In genomic region chr1:155130272-155131006, GRCh38 we compare ENCODE assay signal across 10 cellular contexts. TPM values are rescaled to one million over a fixed set of nuclear protein-coding genes. Genes with fewer than 3 reads are reported as not detected.
A peak's percentile ranks its signal among the peaks of the same experiment; 100 is the strongest.
DNase-seq lines count a peak whose midpoint lies in the region; ATAC-seq, FAIRE-seq and TF ChIP-seq lines count a peak whose summit lies in the region.
"Had no signal": no experiment of that assay in that cellular context is flagged by ENCODE, and none has a peak within 500 bp of the region (broad histone marks: within the 10 kb centered on the region; RNA-seq: fewer than 3 reads in every experiment).

No MANE protein-coding gene starts in this region.

- H4K91ac ChIP-seq in IMR-90 (ENCODE audit: insufficient read depth, low read depth, low read length): no peak overlapping the region

- no peak overlapping the region for H2BK5ac ChIP-seq in IMR-90 (ENCODE audit: low read depth, low read length, poor library complexity, severe bottlenecking)

- no peak overlapping the region for H3K27ac Mint-ChIP-seq in astrocyte (ENCODE audit: unreplicated experiment)

- intact Hi-C loops in IMR-90 (cut with micrococcal nuclease): no loop called here

- H2BK120ac ChIP-seq in IMR-90 (ENCODE audit: low read depth, low read length): no peak overlapping the region

- H3K4me1 Mint-ChIP-seq in astrocyte (ENCODE audit: low read depth, unreplicated experiment): peaks cover 43% of the 10 kb centered on the region

- BruUV-seq in IMR-90 (replicated peaks; lab: Mats Ljungman, UMichigan): no TSS peak

- H2AK9ac ChIP-seq in IMR-90 (replicated peaks; ENCODE audit: low read depth, low read length, poor library complexity): peak overlapping the region; percentile 84

- no peak for TF ChIP-seq RAD21 in IMR-90 (IDR thresholded peaks at IDR 0.05; ENCODE audit: low read length)

- H3K9me1 ChIP-seq in IMR-90 (ENCODE audit: insufficient read depth, low read length): peaks cover 16% of the 10 kb centered on the region; the same call in 1 of the 2 replicates
- H3K9me1 ChIP-seq in keratinocyte (ENCODE audit: control insufficient read depth, extremely low read depth, insufficient read depth, low read length): peaks cover 5% of the 10 kb centered on the region

- H3K18ac ChIP-seq in IMR-90 (ENCODE audit: low read depth, low read length): no peak overlapping the region

- FAIRE-seq in astrocyte (lab: Jason Lieb, UNC) (no peak), keratinocyte (lab: Jason Lieb, UNC) (no peak), small intestine (lab: Jason Lieb, UNC) (no peak), H54 (lab: Jason Lieb, UNC) (no peak)

- CTCF ChIA-PET in IMR-90 (lab: Yijun Ruan, JAX): interaction anchor here (0.5 kb wide), 1 partner anchor 16 kb away, joined by 7 read pairs; no protein-coding TSS in a partner anchor

- no peak overlapping the region for H3K4me3 ChIP-seq in IMR-90 (ENCODE audit: insufficient read depth, low read depth, low read length)
- H3K4me3 ChIP-seq in astrocyte (ENCODE audit: insufficient read depth, low read depth, low read length): no peak overlapping the region
- H3K4me3 ChIP-seq in keratinocyte (ENCODE audit: control insufficient read depth in 2 of 3, extremely low read depth in 1 of 3, insufficient read depth in 2 of 3, low read depth in 1 of 3, low read length in 3 of 3): peak overlapping the region; percentile 88 to 94 (median 89)
- peak overlapping the region; percentile 16 to 93 for H3K4me3 ChIP-seq in small intestine (ENCODE audit: low read depth in 1 of 2, low read length in 2 of 2)

- peak overlapping the region; percentile 51; the same call in 1 of the 2 replicates for H3K23ac ChIP-seq in IMR-90 (ENCODE audit: low read depth, low read length)

- ATAC-seq in IMR-90 (ENCODE audit: low read depth) (no peak), HG03354 (IDR thresholded peaks at IDR 0.05; ENCODE audit: poor library complexity, severe bottlenecking, unreplicated experiment) (no peak)

- H3K4me1 ChIP-seq in IMR-90 (ENCODE audit: control insufficient read depth, insufficient read depth, low read length): peaks cover 25% of the 10 kb centered on the region
- H3K4me1 ChIP-seq in astrocyte (ENCODE audit: insufficient read depth, low read length): peaks cover 50% of the 10 kb centered on the region
- H3K4me1 ChIP-seq in keratinocyte (ENCODE audit: control insufficient read depth, extremely low read depth, insufficient read depth, low read length): peaks cover 60% of the 10 kb centered on the region
- no peaks in the 10 kb centered on the region for H3K4me1 ChIP-seq in small intestine (ENCODE audit: control insufficient read depth in 2 of 2, insufficient read depth in 1 of 2, low read depth in 1 of 2, low read length in 1 of 2)

- TF ChIP-seq POLR2A in IMR-90 (IDR thresholded peaks at IDR 0.05; ENCODE audit: low read depth, low read length) (no peak), H54 (IDR thresholded peaks at IDR 0.05; ENCODE audit: low read depth, low read length) (no peak)

- DNase-seq in IMR-90 (no peak), astrocyte (ENCODE audit: low read depth) (no peak), keratinocyte (ENCODE audit: low read depth, low spot score) (no peak), small intestine (peak; percentile 23), NCI-H510A (lab: John Stamatoyannopoulos, UW) (no peak), H54 (ENCODE audit: insufficient read length, low spot score) (no peak), SIG-M5 treated with dmso at 0.1 percent for 504 hours (lab: John Stamatoyannopoulos, UW; ENCODE audit: unreplicated experiment) (no peak)
- DNase-seq: GDM1; stimulated activated CD4-positive, alpha-beta T cell treated with anti-CD3 and anti-CD28 coated beads, Interleukin-4, amount 100 ng/mL, for 4 hours had no signal

- no peak overlapping the region; the same call in 1 of the 2 replicates for H3K4me2 ChIP-seq in IMR-90 (ENCODE audit: low read depth, low read length)
- peak overlapping the region; percentile 90 for H3K4me2 ChIP-seq in astrocyte (ENCODE audit: low read length)
- peak overlapping the region; percentile 98 for H3K4me2 ChIP-seq in keratinocyte (ENCODE audit: control insufficient read depth, extremely low read depth, insufficient read depth, low read depth, low read length)

- H3K4me3 Mint-ChIP-seq in astrocyte (ENCODE audit: unreplicated experiment): peak overlapping the region; percentile 78

- no peaks in the 10 kb centered on the region for H3K9me3 Mint-ChIP-seq in astrocyte (ENCODE audit: unreplicated experiment)

- H2BK20ac ChIP-seq in IMR-90 (ENCODE audit: low read depth, low read length): no peak overlapping the region

- in situ Hi-C loops in IMR-90 (cut with MboI; ENCODE audit: low sequenced_read_pairs): no loop called here

- peaks cover 8% of the 10 kb centered on the region for H3K36me3 Mint-ChIP-seq in astrocyte (ENCODE audit: low read depth, unreplicated experiment)

- H3K79me1 ChIP-seq in IMR-90 (ENCODE audit: low read depth in 1 of 2, low read length in 2 of 2): peaks cover 0 to 5% of the 10 kb centered on the region in 2 experiments; a peak in 1 of 4 replicates

- no peaks in the 10 kb centered on the region for H3K79me2 ChIP-seq in astrocyte (ENCODE audit: insufficient read depth, low read length)
- peaks cover 38% of the 10 kb centered on the region for H3K79me2 ChIP-seq in keratinocyte (ENCODE audit: control insufficient read depth, insufficient read depth, low read length)

- H4K20me1 ChIP-seq in IMR-90 (ENCODE audit: insufficient read depth, low read length) (peaks cover 2% of the 10 kb centered on the region; the same call in 1 of the 2 replicates), astrocyte (ENCODE audit: insufficient read depth, low read length) (no peaks in the 10 kb centered on the region), keratinocyte (ENCODE audit: control insufficient read depth, extremely low read depth, insufficient read depth, low read length) (no peaks in the 10 kb centered on the region)

- no peak overlapping the region for H3K14ac ChIP-seq in IMR-90 (replicated peaks; ENCODE audit: low read depth, low read length)

- H3K27ac ChIP-seq in IMR-90 (ENCODE audit: insufficient read depth, low read length) (no peak overlapping the region), astrocyte (ENCODE audit: low read depth, low read length) (no peak overlapping the region), keratinocyte (ENCODE audit: control insufficient read depth, insufficient read depth, low read length) (peak overlapping the region; percentile 99), small intestine (ENCODE audit: low read depth in 1 of 2, low read length in 1 of 2) (peak overlapping the region; percentile 79 to 100)

- no peak overlapping the region for H3K56ac ChIP-seq in IMR-90 (ENCODE audit: extremely low read depth, insufficient read depth, low read length)

- 19% methylated on average over 3 of the region's 6 CpGs; no CpG with 5 or more reads in 1 of the 2 experiments for WGBS in IMR-90 (ENCODE audit: extremely low coverage in 2 of 2, insufficient read length in 1 of 2), 2 experiments
- 3 to 26% (median 11%) methylated on average over 6 of the region's 6 CpGs for WGBS in small intestine, 3 donors

- H3K9me3 ChIP-seq in IMR-90 (ENCODE audit: control insufficient read depth, insufficient read depth, low read length) (no peaks in the 10 kb centered on the region), astrocyte (ENCODE audit: insufficient read depth, low read depth, low read length) (no peaks in the 10 kb centered on the region), keratinocyte (ENCODE audit: control insufficient read depth, low read depth, low read length) (no peaks in the 10 kb centered on the region), small intestine (ENCODE audit: control insufficient read depth, low read depth) (no peaks in the 10 kb centered on the region)

- no peak overlapping the region for H2AK5ac ChIP-seq in IMR-90 (ENCODE audit: low read depth, low read length)

- H3K4ac ChIP-seq in IMR-90 (ENCODE audit: low read depth, low read length): no peak overlapping the region

- no peak overlapping the region for H4K8ac ChIP-seq in IMR-90 (ENCODE audit: low read depth in 2 of 2, low read length in 2 of 2)

- H2BK15ac ChIP-seq in IMR-90 (ENCODE audit: low read depth, low read length): no peak overlapping the region

- H3K9ac ChIP-seq in IMR-90 (ENCODE audit: low read depth, low read length): no peak overlapping the region
- H3K9ac ChIP-seq in astrocyte (ENCODE audit: low read length): peak overlapping the region; percentile 77
- peak overlapping the region; percentile 96 for H3K9ac ChIP-seq in keratinocyte (ENCODE audit: control insufficient read depth, extremely low read depth, insufficient read depth, low read length)

- H3K27me3 ChIP-seq in IMR-90 (ENCODE audit: control insufficient read depth, insufficient read depth, low read length) (peaks cover 33% of the 10 kb centered on the region), astrocyte (ENCODE audit: insufficient read depth, low read length) (peaks cover 33% of the 10 kb centered on the region), keratinocyte (ENCODE audit: control insufficient read depth, extremely low read depth, insufficient read depth, low read length) (no peaks in the 10 kb centered on the region), small intestine (ENCODE audit: control insufficient read depth in 2 of 2, insufficient read depth in 2 of 2, low read length in 2 of 2) (no peaks in the 10 kb centered on the region)

- H4K5ac ChIP-seq in IMR-90 (ENCODE audit: low read depth, low read length): no peak overlapping the region

- TF ChIP-seq CTCF in IMR-90 (conservative IDR thresholded peaks at IDR 0.05; ENCODE audit: low read depth, low read length) (no peak), astrocyte (IDR thresholded peaks at IDR 0.05; ENCODE audit: insufficient read depth, low read depth, low read length) (no peak), keratinocyte (optimal IDR thresholded peaks at IDR 0.05 in 1 of 3, IDR thresholded peaks at IDR 0.05 in 1 of 3, conservative IDR thresholded peaks at IDR 0.05 in 1 of 3; ENCODE audit: extremely low read depth in 1 of 3, insufficient read depth in 2 of 3, low read length in 3 of 3) (no peak)

- H3K36me3 ChIP-seq in IMR-90 (ENCODE audit: control insufficient read depth, insufficient read depth, low read length) (peaks cover 6% of the 10 kb centered on the region), astrocyte (ENCODE audit: insufficient read depth, low read length) (no peaks in the 10 kb centered on the region), keratinocyte (ENCODE audit: control insufficient read depth in 2 of 2, extremely low read depth in 1 of 2, insufficient read depth in 2 of 2, low read length in 2 of 2) (peaks cover 22 to 34% of the 10 kb centered on the region in 2 experiments), small intestine (ENCODE audit: control insufficient read depth in 2 of 2, insufficient read depth in 2 of 2, low read length in 2 of 2) (peaks cover 0 to 6% of the 10 kb centered on the region in 2 donors)

- no peaks in the 10 kb centered on the region for H3K27me3 Mint-ChIP-seq in astrocyte (ENCODE audit: low read depth, unreplicated experiment)

- dilution Hi-C loops in IMR-90 (cut with HindIII; ENCODE audit: low sequenced_read_pairs, unreplicated experiment): no loop called here
- dilution Hi-C loops in keratinocyte (cut with MboI; ENCODE audit: extremely low pct_ligation_motif_present, low sequenced_read_pairs): no loop called here

- POLR2A ChIA-PET in IMR-90 (lab: Charles Lee; ENCODE audit: unreplicated experiment): interaction anchor here (0.6 kb wide), 1 partner anchor 8 kb away, joined by 10 read pairs; no protein-coding TSS in a partner anchor

- H2AFZ ChIP-seq in IMR-90 (replicated peaks; ENCODE audit: low read length, poor library complexity) (no peak overlapping the region), astrocyte (ENCODE audit: low read depth, low read length) (no peak overlapping the region), keratinocyte (ENCODE audit: control insufficient read depth, low read length) (no peak overlapping the region)

RNA-seq across cellular contexts. Expression of gene EFNA1, which starts 2.8 kb away (rescaled TPM):
- 0.28 and 0.90 TPM in 2 replicates for total RNA-seq in IMR-90 (2012; rRNA removed)
- 1.4 and 1.6 TPM in 2 replicates for polyA plus RNA-seq in IMR-90 (2012; rRNA removed)
- 0.63 and 1.4 TPM in 2 replicates for polyA plus RNA-seq in IMR-90 (2012; cell fraction: cytosol; rRNA removed)
- polyA plus RNA-seq in IMR-90 (2012; cell fraction: nucleus; rRNA removed; ENCODE audit: low replicate concordance): 2.6 and 4.4 TPM in 2 replicates
- total RNA-seq in astrocyte: 11.3 and 16.4 TPM in 2 replicates
- polyA plus RNA-seq in keratinocyte: 33.2 to 116 TPM (median 77.5 TPM) in 3 replicates
- 33.5 TPM for polyA plus RNA-seq in keratinocyte (2011; ENCODE audit: low read depth)
- 34.4 and 44.7 TPM in 2 replicates for polyA plus RNA-seq in keratinocyte (2011; cell fraction: cytosol; rRNA removed)
- polyA plus RNA-seq in keratinocyte (2011; cell fraction: nucleus; rRNA removed): 180 and 349 TPM in 2 replicates
- 22.9 and 134 TPM in 2 replicates for polyA plus RNA-seq in keratinocyte (2012; ENCODE audit: low replicate concordance)
- polyA minus RNA-seq in keratinocyte: 45.9 to 113 TPM (median 67.4 TPM) in 3 replicates
- 52.0 TPM for polyA minus RNA-seq in keratinocyte (2011; cell fraction: cytosol; rRNA and poly(A)+ RNA removed)
- 90.7 and 122 TPM in 2 replicates for polyA minus RNA-seq in keratinocyte (2011; cell fraction: nucleus; rRNA and poly(A)+ RNA removed)
- polyA plus RNA-seq in small intestine: 100 to 1,000 TPM in 2 of 3 donors, 10 to 100 TPM in 1; 50.6 to 166 (median 154) TPM

RNA-seq across cellular contexts. Expression of gene SLC50A1, which starts 5.2 kb away (rescaled TPM):
- 20.6 and 21.1 TPM in 2 replicates for total RNA-seq in IMR-90 (2012; rRNA removed)
- polyA plus RNA-seq in IMR-90 (2012; rRNA removed): 19.5 and 20.8 TPM in 2 replicates
- 17.7 and 26.1 TPM in 2 replicates for polyA plus RNA-seq in IMR-90 (2012; cell fraction: cytosol; rRNA removed)
- 12.1 and 13.2 TPM in 2 replicates for polyA plus RNA-seq in IMR-90 (2012; cell fraction: nucleus; rRNA removed; ENCODE audit: low replicate concordance)
- total RNA-seq in astrocyte: 22.8 and 25.4 TPM in 2 replicates
- 54.5 to 72.2 TPM (median 55.6 TPM) in 3 replicates for polyA plus RNA-seq in keratinocyte
- polyA plus RNA-seq in keratinocyte (2011; ENCODE audit: low read depth): 32.6 TPM
- 47.6 and 49.9 TPM in 2 replicates for polyA plus RNA-seq in keratinocyte (2011; cell fraction: cytosol; rRNA removed)
- 60.5 and 69.1 TPM in 2 replicates for polyA plus RNA-seq in keratinocyte (2011; cell fraction: nucleus; rRNA removed)
- 32.2 and 69.6 TPM in 2 replicates for polyA plus RNA-seq in keratinocyte (2012; ENCODE audit: low replicate concordance)
- 32.1 to 59.5 TPM (median 44.3 TPM) in 3 replicates for polyA minus RNA-seq in keratinocyte
- polyA minus RNA-seq in keratinocyte (2011; cell fraction: cytosol; rRNA and poly(A)+ RNA removed): 54.3 TPM
- polyA minus RNA-seq in keratinocyte (2011; cell fraction: nucleus; rRNA and poly(A)+ RNA removed): 9.2 and 19.5 TPM in 2 replicates
- polyA plus RNA-seq in small intestine: 10 to 100 TPM; 44.6 to 99.5 (median 55.9) TPM

RNA-seq across cellular contexts. Expression of gene DPM3, which starts 9.9 kb away (rescaled TPM):
- total RNA-seq in IMR-90 (2012; rRNA removed) (29.0 and 30.6 TPM in 2 replicates), astrocyte (31.0 and 36.2 TPM in 2 replicates)
- polyA plus RNA-seq in IMR-90 (2012; rRNA removed) (129 and 138 TPM in 2 replicates), keratinocyte (29.3 to 54.9 TPM (median 32.3 TPM) in 3 replicates), small intestine (100 to 1,000 TPM; 215 to 306 (median 261) TPM)
- polyA plus RNA-seq in IMR-90 (2012; cell fraction: cytosol; rRNA removed): 211 and 435 TPM in 2 replicates
- polyA plus RNA-seq in IMR-90 (2012; cell fraction: nucleus; rRNA removed; ENCODE audit: low replicate concordance): 30.8 and 68.8 TPM in 2 replicates
- 5.5 TPM for polyA plus RNA-seq in keratinocyte (2011; ENCODE audit: low read depth)
- polyA plus RNA-seq in keratinocyte (2011; cell fraction: cytosol; rRNA removed): 44.6 and 131 TPM in 2 replicates
- polyA plus RNA-seq in keratinocyte (2011; cell fraction: nucleus; rRNA removed): 38.4 and 63.2 TPM in 2 replicates
- 57.3 and 108 TPM in 2 replicates for polyA plus RNA-seq in keratinocyte (2012; ENCODE audit: low replicate concordance)
- polyA minus RNA-seq in keratinocyte: 10.1 to 39.8 TPM (median 11.9 TPM) in 3 replicates
- 46.8 TPM for polyA minus RNA-seq in keratinocyte (2011; cell fraction: cytosol; rRNA and poly(A)+ RNA removed)
- 4.3 and 8.0 TPM in 2 replicates for polyA minus RNA-seq in keratinocyte (2011; cell fraction: nucleus; rRNA and poly(A)+ RNA removed)

RNA-seq across cellular contexts. Expression of gene KRTCAP2, which starts 42.7 kb away (rescaled TPM):
- 76.1 and 76.7 TPM in 2 replicates for total RNA-seq in IMR-90 (2012; rRNA removed)
- 189 and 232 TPM in 2 replicates for polyA plus RNA-seq in IMR-90 (2012; rRNA removed)
- polyA plus RNA-seq in IMR-90 (2012; cell fraction: cytosol; rRNA removed): 399 and 412 TPM in 2 replicates
- 167 and 203 TPM in 2 replicates for polyA plus RNA-seq in IMR-90 (2012; cell fraction: nucleus; rRNA removed; ENCODE audit: low replicate concordance)
- 161 TPM in 2 replicates for total RNA-seq in astrocyte
- 99.1 to 183 TPM (median 127 TPM) in 3 replicates for polyA plus RNA-seq in keratinocyte
- 30.8 TPM for polyA plus RNA-seq in keratinocyte (2011; ENCODE audit: low read depth)
- polyA plus RNA-seq in keratinocyte (2011; cell fraction: cytosol; rRNA removed): 176 and 199 TPM in 2 replicates
- 136 and 150 TPM in 2 replicates for polyA plus RNA-seq in keratinocyte (2011; cell fraction: nucleus; rRNA removed)
- polyA plus RNA-seq in keratinocyte (2012; ENCODE audit: low replicate concordance): 216 and 229 TPM in 2 replicates
- polyA minus RNA-seq in keratinocyte: 140 to 403 TPM (median 203 TPM) in 3 replicates
- 199 TPM for polyA minus RNA-seq in keratinocyte (2011; cell fraction: cytosol; rRNA and poly(A)+ RNA removed)
- 30.2 and 35.8 TPM in 2 replicates for polyA minus RNA-seq in keratinocyte (2011; cell fraction: nucleus; rRNA and poly(A)+ RNA removed)
- 100 to 1,000 TPM; 164 to 286 (median 239) TPM for polyA plus RNA-seq in small intestine

RNA-seq across cellular contexts. Expression of gene TRIM46, which starts 43.2 kb away (rescaled TPM):
- total RNA-seq in IMR-90 (2012; rRNA removed) (2.3 and 2.5 TPM in 2 replicates), astrocyte (13.2 and 13.6 TPM in 2 replicates)
- polyA plus RNA-seq in IMR-90 (2012; rRNA removed) (6.2 and 6.9 TPM in 2 replicates), keratinocyte (1.6 to 4.5 TPM (median 1.7 TPM) in 3 replicates), small intestine (under 1 TPM in 2 of 3 donors, not detected in 1; 0.27 to 0.57 TPM)
- 4.3 and 5.5 TPM in 2 replicates for polyA plus RNA-seq in IMR-90 (2012; cell fraction: cytosol; rRNA removed)
- 26.2 and 56.7 TPM in 2 replicates for polyA plus RNA-seq in IMR-90 (2012; cell fraction: nucleus; rRNA removed; ENCODE audit: low replicate concordance)
- polyA plus RNA-seq in keratinocyte (2011; ENCODE audit: low read depth): 0.31 TPM
- 1.3 and 2.6 TPM in 2 replicates for polyA plus RNA-seq in keratinocyte (2011; cell fraction: cytosol; rRNA removed)
- polyA plus RNA-seq in keratinocyte (2011; cell fraction: nucleus; rRNA removed): 9.1 and 14.9 TPM in 2 replicates
- 0.32 and 2.1 TPM in 2 replicates for polyA plus RNA-seq in keratinocyte (2012; ENCODE audit: low replicate concordance)
- 3.2 to 6.3 TPM (median 4.0 TPM) in 3 replicates for polyA minus RNA-seq in keratinocyte
- 4.6 TPM for polyA minus RNA-seq in keratinocyte (2011; cell fraction: cytosol; rRNA and poly(A)+ RNA removed)
- 6.1 and 8.1 TPM in 2 replicates for polyA minus RNA-seq in keratinocyte (2011; cell fraction: nucleus; rRNA and poly(A)+ RNA removed)

Comparison
In these comparisons a context has a peak if more than half of its experiments do, and no peak if none do; other contexts are left out.
1. H3K27ac ChIP-seq: peak in keratinocyte (single experiment) and small intestine (2 of 2); none in IMR-90 (single experiment) and astrocyte (single experiment).
2. H3K4me3 ChIP-seq: peak in keratinocyte (3 of 3) and small intestine (2 of 2); none in IMR-90 (single experiment) and astrocyte (single experiment).
3. RNA of gene EFNA1, which starts 2.8 kb away (polyA plus RNA-seq): 50.6 to 166 TPM in small intestine and 22.9 to 349 TPM in keratinocyte; 0.63 to 4.4 TPM in IMR-90; every median in the first group is over 4 times any median in the second.